In the genomic region with DNA sequence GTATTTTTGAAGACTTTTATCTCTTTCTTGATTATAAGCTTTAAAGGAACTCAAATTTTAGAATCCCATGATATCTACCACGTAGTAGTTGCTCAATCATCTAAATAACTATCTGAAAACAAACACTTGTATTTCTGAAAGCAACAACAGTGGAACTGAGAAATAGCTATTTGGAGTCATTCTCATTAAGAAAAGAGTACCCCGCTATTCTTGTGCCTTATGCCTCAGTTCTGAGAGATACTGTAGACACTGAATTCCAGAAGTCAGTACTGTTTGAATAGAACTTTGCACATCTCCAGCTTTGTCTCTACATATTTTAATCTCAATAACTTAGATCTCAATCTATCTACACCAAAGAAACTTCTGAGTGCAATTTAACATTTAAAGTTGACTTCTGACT, we compare ENCODE assay signal across 22 cellular contexts. TPM values are rescaled to one million over a fixed set of nuclear protein-coding genes. Genes with fewer than 3 reads are reported as not detected.
DNase-seq lines count a peak whose midpoint lies in the region; ATAC-seq lines count a peak whose summit lies in the region.
"Had no signal": no experiment of that assay in that cellular context is flagged by ENCODE, and none has a peak within 500 bp of the region (broad histone marks: within the 10 kb centered on the region; RNA-seq: fewer than 3 reads in every experiment).

No MANE protein-coding gene starts in this region.

- peaks cover 68 to 92% (median 89%) of the 10 kb centered on the region in 3 donors for H3K4me1 Mint-ChIP-seq in CD8-positive, alpha-beta memory T cell
- peaks cover 41 to 66% of the 10 kb centered on the region in 2 donors for H3K4me1 Mint-ChIP-seq in effector memory CD8-positive, alpha-beta T cell (ENCODE audit: low read depth in 2 of 2)

- H3K36me3 ChIP-seq in CD8-positive, alpha-beta memory T cell (ENCODE audit: insufficient read depth, low read length), result no peaks in the 10 kb centered on the region

- peak overlapping the region in 3 of 8 donors; percentile 13 to 52 (median 30) for H3K27ac Mint-ChIP-seq in CD8-positive, alpha-beta memory T cell
- peak overlapping the region in 1 of 2 donors; percentile 66 for H3K27ac Mint-ChIP-seq in effector memory CD8-positive, alpha-beta T cell
- H3K27ac Mint-ChIP-seq: brain had no signal

- peaks cover 56% of the 10 kb centered on the region for H3K4me1 ChIP-seq in CD8-positive, alpha-beta memory T cell (ENCODE audit: insufficient read depth, low read length)

- H3K27me3 Mint-ChIP-seq in CD8-positive, alpha-beta memory T cell, result no peaks in the 10 kb centered on the region
- no peaks in the 10 kb centered on the region for H3K27me3 Mint-ChIP-seq in effector memory CD8-positive, alpha-beta T cell
- H3K27me3 Mint-ChIP-seq: activated naive CD4-positive, alpha-beta T cell treated with anti-CD3 and anti-CD28 coated beads, Interleukin-2, amount 10 ng/mL, durations not matched to agents 7 days and 5 days; brain had no signal

- H3K27ac ChIP-seq in CD8-positive, alpha-beta memory T cell (ENCODE audit: low read depth, low read length), result no peak overlapping the region
- H3K27ac ChIP-seq: lower lobe of right lung, pancreas, thoracic aorta had no signal

- CTCF ChIA-PET in CD8-positive, alpha-beta memory T cell (lab: Charles Lee), result interaction anchor here (0.7 kb wide), 2 partner anchors 10 to 143 kb away, joined by 3 to 4 read pairs; no protein-coding TSS in a partner anchor

- H3K9me3 ChIP-seq in CD8-positive, alpha-beta memory T cell (ENCODE audit: low read length), result no peaks in the 10 kb centered on the region
- H3K9me3 ChIP-seq: lower lobe of right lung, pancreas, thoracic aorta had no signal

- ATAC-seq in GM19324 (IDR thresholded peaks at IDR 0.05; ENCODE audit: low FRiP score, unreplicated experiment) (peak; percentile 59), HG03066 (IDR thresholded peaks at IDR 0.05; ENCODE audit: low read depth, unreplicated experiment) (peak; percentile 61), HG02981 (IDR thresholded peaks at IDR 0.05; ENCODE audit: unreplicated experiment) (no peak)
- no peak for ATAC-seq in effector memory CD8-positive, alpha-beta T cell (replicated peaks)
- ATAC-seq: lower lobe of right lung, pancreas had no signal

- POLR2A ChIA-PET in CD8-positive, alpha-beta memory T cell (lab: Charles Lee), result no interaction called here

- DNase-seq in CD8-positive, alpha-beta memory T cell, result no peak
- no peak for DNase-seq in effector memory CD8-positive, alpha-beta T cell
- DNase-seq in T-helper 1 cell (no peak), putamen (ENCODE audit: low spot score) (no peak), hypothalamus (lab: John Stamatoyannopoulos, UW) (no peak)
- DNase-seq: activated CD4-positive, alpha-beta T cell treated with anti-CD3 and anti-CD28 coated beads for 4 hours; activated CD8-positive, alpha-beta memory T cell treated with anti-CD3 and anti-CD28 coated beads, Interleukin-2, amount 50 U/mL, for 4 hours; activated naive CD4-positive, alpha-beta T cell treated with anti-CD3 and anti-CD28 coated beads, Interleukin-2, amount 10 ng/mL, durations not matched to agents 7 days and 5 days; dermis blood vessel endothelial cell; GF-D8; Karpas-422; lower lobe of right lung; NCI-H69; OCI-M1; pancreas; stimulated activated CD4-positive, alpha-beta T cell treated with anti-CD3 and anti-CD28 coated beads, Interleukin-4, amount 100 ng/mL, for 24 hours; T1000 had no signal

- no peaks in the 10 kb centered on the region for H3K27me3 ChIP-seq in CD8-positive, alpha-beta memory T cell (ENCODE audit: insufficient read depth, low read length, poor library complexity, severe bottlenecking)
- H3K27me3 ChIP-seq: pancreas had no signal

- H3K4me3 Mint-ChIP-seq in CD8-positive, alpha-beta memory T cell, result peak overlapping the region in 4 of 7 donors; percentile 1 to 59 (median 30)
- peak overlapping the region; percentile 10 to 40 for H3K4me3 Mint-ChIP-seq in effector memory CD8-positive, alpha-beta T cell
- H3K4me3 Mint-ChIP-seq: activated naive CD4-positive, alpha-beta T cell treated with anti-CD3 and anti-CD28 coated beads, Interleukin-2, amount 10 ng/mL, durations not matched to agents 7 days and 5 days; brain had no signal

- H3K36me3 Mint-ChIP-seq in CD8-positive, alpha-beta memory T cell, result peaks cover 6 to 74% (median 18%) of the 10 kb centered on the region in 3 donors
- H3K36me3 Mint-ChIP-seq in effector memory CD8-positive, alpha-beta T cell (ENCODE audit: insufficient read depth), result peaks cover 76% of the 10 kb centered on the region

- H3K4me3 ChIP-seq in CD8-positive, alpha-beta memory T cell (ENCODE audit: low read length), result no peak overlapping the region
- H3K4me3 ChIP-seq: lower lobe of right lung, pancreas, thoracic aorta had no signal

- H3K9me3 Mint-ChIP-seq in CD8-positive, alpha-beta memory T cell, result no peaks in the 10 kb centered on the region
- H3K9me3 Mint-ChIP-seq in effector memory CD8-positive, alpha-beta T cell, result no peaks in the 10 kb centered on the region
- H3K9me3 Mint-ChIP-seq: activated naive CD4-positive, alpha-beta T cell treated with anti-CD3 and anti-CD28 coated beads, Interleukin-2, amount 10 ng/mL, durations not matched to agents 7 days and 5 days; brain had no signal

RNA-seq across cellular contexts. Expression of gene CHD1, which starts 11.4 kb away (rescaled TPM):
- total RNA-seq in CD8-positive, alpha-beta memory T cell, result 10 to 100 TPM; 70.8 to 73.6 TPM
- polyA plus RNA-seq in CD8-positive, alpha-beta memory T cell, result 14.1 TPM

Comparison
In these comparisons a context has a peak if more than half of its experiments do, and no peak if none do; other contexts are left out.
1. ATAC-seq: peak in GM19324 (single experiment) and HG03066 (single experiment); none in effector memory CD8-positive, alpha-beta T cell (single experiment) and HG02981 (single experiment).